In genomic region chr7:44100458-44101303, GRCh38 we compare ENCODE assay signal across 1 cellular context.
TF ChIP-seq lines count a peak whose summit lies in the region.

No MANE protein-coding gene starts in this region.

TF ChIP-seq in HepG2, 621 proteins besides CTCF, POLR2A, EP300 and RAD21 (continues in another document):
- no peak for TF ChIP-seq NR2F6 (IDR thresholded peaks at IDR 0.05)
- no peak for TF ChIP-seq NR2F6 (CRISPR knock-in tag; IDR thresholded peaks at IDR 0.05)
- TF ChIP-seq, protein P1, sequence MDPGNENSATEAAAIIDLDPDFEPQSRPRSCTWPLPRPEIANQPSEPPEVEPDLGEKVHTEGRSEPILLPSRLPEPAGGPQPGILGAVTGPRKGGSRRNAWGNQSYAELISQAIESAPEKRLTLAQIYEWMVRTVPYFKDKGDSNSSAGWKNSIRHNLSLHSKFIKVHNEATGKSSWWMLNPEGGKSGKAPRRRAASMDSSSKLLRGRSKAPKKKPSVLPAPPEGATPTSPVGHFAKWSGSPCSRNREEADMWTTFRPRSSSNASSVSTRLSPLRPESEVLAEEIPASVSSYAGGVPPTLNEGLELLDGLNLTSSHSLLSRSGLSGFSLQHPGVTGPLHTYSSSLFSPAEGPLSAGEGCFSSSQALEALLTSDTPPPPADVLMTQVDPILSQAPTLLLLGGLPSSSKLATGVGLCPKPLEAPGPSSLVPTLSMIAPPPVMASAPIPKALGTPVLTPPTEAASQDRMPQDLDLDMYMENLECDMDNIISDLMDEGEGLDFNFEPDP (CRISPR knock-in tag; conservative IDR thresholded peaks at IDR 0.05) = no peak
- TF ChIP-seq, protein P2, sequence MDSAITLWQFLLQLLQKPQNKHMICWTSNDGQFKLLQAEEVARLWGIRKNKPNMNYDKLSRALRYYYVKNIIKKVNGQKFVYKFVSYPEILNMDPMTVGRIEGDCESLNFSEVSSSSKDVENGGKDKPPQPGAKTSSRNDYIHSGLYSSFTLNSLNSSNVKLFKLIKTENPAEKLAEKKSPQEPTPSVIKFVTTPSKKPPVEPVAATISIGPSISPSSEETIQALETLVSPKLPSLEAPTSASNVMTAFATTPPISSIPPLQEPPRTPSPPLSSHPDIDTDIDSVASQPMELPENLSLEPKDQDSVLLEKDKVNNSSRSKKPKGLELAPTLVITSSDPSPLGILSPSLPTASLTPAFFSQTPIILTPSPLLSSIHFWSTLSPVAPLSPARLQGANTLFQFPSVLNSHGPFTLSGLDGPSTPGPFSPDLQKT (CRISPR knock-in tag; IDR thresholded peaks at IDR 0.05; ENCODE audit: borderline replicate concordance) = no peak
- no peak for TF ChIP-seq MXI1 (IDR thresholded peaks at IDR 0.05; ENCODE audit: borderline replicate concordance, low read depth, low read length)
- peak; percentile 79 for TF ChIP-seq KAT8 (CRISPR knock-in tag; IDR thresholded peaks at IDR 0.05)
- TF ChIP-seq ZNF124 (CRISPR knock-in tag; IDR thresholded peaks at IDR 0.05) = no peak
- peak; percentile 38; the same call in 1 of the 2 replicates for TF ChIP-seq ZBTB7B (CRISPR knock-in tag; IDR thresholded peaks at IDR 0.05)
- no peak for TF ChIP-seq ZBTB7A (CRISPR knock-in tag; IDR thresholded peaks at IDR 0.05)
- TF ChIP-seq U2AF1 (optimal IDR thresholded peaks at IDR 0.05; ENCODE audit: low read depth, low read length) = no peak
- no peak for TF ChIP-seq ZNF335 (CRISPR knock-in tag; IDR thresholded peaks at IDR 0.05)
- TF ChIP-seq ZNF552 (CRISPR knock-in tag; IDR thresholded peaks at IDR 0.05; ENCODE audit: borderline replicate concordance) = no peak
- TF ChIP-seq ZNF513 (CRISPR knock-in tag; conservative IDR thresholded peaks at IDR 0.05) = no peak
- no peak for TF ChIP-seq MBD4 (IDR thresholded peaks at IDR 0.05; ENCODE audit: borderline replicate concordance, low read length)
- TF ChIP-seq RERE (CRISPR knock-in tag; IDR thresholded peaks at IDR 0.05; ENCODE audit: low read depth) = no peak
- TF ChIP-seq SYNCRIP (IDR thresholded peaks at IDR 0.05; ENCODE audit: insufficient read depth, low read depth, low read length) = no peak
- no peak for TF ChIP-seq CCAR2 (optimal IDR thresholded peaks at IDR 0.05; ENCODE audit: low read depth, low read length)
- no peak for TF ChIP-seq REXO4 (CRISPR knock-in tag; IDR thresholded peaks at IDR 0.05; ENCODE audit: borderline replicate concordance)
- no peak for TF ChIP-seq IKZF4 (CRISPR knock-in tag; IDR thresholded peaks at IDR 0.05; ENCODE audit: borderline replicate concordance, low read depth, not compliant biosample characterization)
- TF ChIP-seq ZNF256 (CRISPR knock-in tag; conservative IDR thresholded peaks at IDR 0.05) = no peak
- TF ChIP-seq ATF7-NPFF (CRISPR knock-in tag; IDR thresholded peaks at IDR 0.05; ENCODE audit: low read depth) = 0 out of 2 replicates have a peak, but pooled peaks have one; percentile 34
- no peak for TF ChIP-seq ZNF800 (CRISPR knock-in tag; IDR thresholded peaks at IDR 0.05)
- no peak for TF ChIP-seq MIER3 (CRISPR knock-in tag; IDR thresholded peaks at IDR 0.05; ENCODE audit: borderline replicate concordance)
- peak; percentile 27; the same call in 1 of the 2 replicates for TF ChIP-seq ZNF501 (CRISPR knock-in tag; IDR thresholded peaks at IDR 0.05)
- TF ChIP-seq ZNF737 (CRISPR knock-in tag; IDR thresholded peaks at IDR 0.05; ENCODE audit: borderline replicate concordance) = no peak
- TF ChIP-seq MYC (CRISPR knock-in tag; IDR thresholded peaks at IDR 0.05; ENCODE audit: borderline replicate concordance) = no peak; the same call in 1 of the 2 replicates
- TF ChIP-seq FOSL1 (CRISPR knock-in tag; IDR thresholded peaks at IDR 0.05; ENCODE audit: borderline replicate concordance) = no peak
- TF ChIP-seq ETV5 (CRISPR knock-in tag; IDR thresholded peaks at IDR 0.05; ENCODE audit: borderline replicate concordance) = peak; percentile 63; the same call in 1 of the 2 replicates
- peak; percentile 27; the same call in 1 of the 2 replicates for TF ChIP-seq ZNF574 (CRISPR knock-in tag; IDR thresholded peaks at IDR 0.05)
- no peak for TF ChIP-seq ZNF709 (CRISPR knock-in tag; IDR thresholded peaks at IDR 0.05)
- TF ChIP-seq NFKBIZ (CRISPR knock-in tag; IDR thresholded peaks at IDR 0.05) = no peak
- TF ChIP-seq ZNF333 (CRISPR knock-in tag; IDR thresholded peaks at IDR 0.05; ENCODE audit: borderline replicate concordance) = no peak
- 0 out of 2 replicates have a peak, but pooled peaks have one; percentile 41 for TF ChIP-seq CAMTA2 (CRISPR knock-in tag; IDR thresholded peaks at IDR 0.05; ENCODE audit: borderline replicate concordance)
- no peak for TF ChIP-seq CBX2 (IDR thresholded peaks at IDR 0.05; ENCODE audit: low read depth, low read length)
- TF ChIP-seq CBX2 (CRISPR knock-in tag; IDR thresholded peaks at IDR 0.05; ENCODE audit: low read depth) = peak; percentile 20; the same call in 1 of the 2 replicates
- TF ChIP-seq DBP (CRISPR knock-in tag; IDR thresholded peaks at IDR 0.05; ENCODE audit: not compliant biosample characterization) = no peak
- TF ChIP-seq, protein P3, sequence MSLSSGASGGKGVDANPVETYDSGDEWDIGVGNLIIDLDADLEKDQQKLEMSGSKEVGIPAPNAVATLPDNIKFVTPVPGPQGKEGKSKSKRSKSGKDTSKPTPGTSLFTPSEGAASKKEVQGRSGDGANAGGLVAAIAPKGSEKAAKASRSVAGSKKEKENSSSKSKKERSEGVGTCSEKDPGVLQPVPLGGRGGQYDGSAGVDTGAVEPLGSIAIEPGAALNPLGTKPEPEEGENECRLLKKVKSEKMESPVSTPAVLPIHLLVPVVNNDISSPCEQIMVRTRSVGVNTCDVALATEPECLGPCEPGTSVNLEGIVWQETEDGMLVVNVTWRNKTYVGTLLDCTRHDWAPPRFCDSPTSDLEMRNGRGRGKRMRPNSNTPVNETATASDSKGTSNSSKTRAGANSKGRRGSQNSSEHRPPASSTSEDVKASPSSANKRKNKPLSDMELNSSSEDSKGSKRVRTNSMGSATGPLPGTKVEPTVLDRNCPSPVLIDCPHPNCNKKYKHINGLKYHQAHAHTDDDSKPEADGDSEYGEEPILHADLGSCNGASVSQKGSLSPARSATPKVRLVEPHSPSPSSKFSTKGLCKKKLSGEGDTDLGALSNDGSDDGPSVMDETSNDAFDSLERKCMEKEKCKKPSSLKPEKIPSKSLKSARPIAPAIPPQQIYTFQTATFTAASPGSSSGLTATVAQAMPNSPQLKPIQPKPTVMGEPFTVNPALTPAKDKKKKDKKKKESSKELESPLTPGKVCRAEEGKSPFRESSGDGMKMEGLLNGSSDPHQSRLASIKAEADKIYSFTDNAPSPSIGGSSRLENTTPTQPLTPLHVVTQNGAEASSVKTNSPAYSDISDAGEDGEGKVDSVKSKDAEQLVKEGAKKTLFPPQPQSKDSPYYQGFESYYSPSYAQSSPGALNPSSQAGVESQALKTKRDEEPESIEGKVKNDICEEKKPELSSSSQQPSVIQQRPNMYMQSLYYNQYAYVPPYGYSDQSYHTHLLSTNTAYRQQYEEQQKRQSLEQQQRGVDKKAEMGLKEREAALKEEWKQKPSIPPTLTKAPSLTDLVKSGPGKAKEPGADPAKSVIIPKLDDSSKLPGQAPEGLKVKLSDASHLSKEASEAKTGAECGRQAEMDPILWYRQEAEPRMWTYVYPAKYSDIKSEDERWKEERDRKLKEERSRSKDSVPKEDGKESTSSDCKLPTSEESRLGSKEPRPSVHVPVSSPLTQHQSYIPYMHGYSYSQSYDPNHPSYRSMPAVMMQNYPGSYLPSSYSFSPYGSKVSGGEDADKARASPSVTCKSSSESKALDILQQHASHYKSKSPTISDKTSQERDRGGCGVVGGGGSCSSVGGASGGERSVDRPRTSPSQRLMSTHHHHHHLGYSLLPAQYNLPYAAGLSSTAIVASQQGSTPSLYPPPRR (CRISPR knock-in tag; IDR thresholded peaks at IDR 0.05; ENCODE audit: borderline replicate concordance) = no peak
- TF ChIP-seq ONECUT2 (CRISPR knock-in tag; IDR thresholded peaks at IDR 0.05) = no peak
